7 cellular contexts compared by ENCODE assay signal in the genomic region with DNA sequence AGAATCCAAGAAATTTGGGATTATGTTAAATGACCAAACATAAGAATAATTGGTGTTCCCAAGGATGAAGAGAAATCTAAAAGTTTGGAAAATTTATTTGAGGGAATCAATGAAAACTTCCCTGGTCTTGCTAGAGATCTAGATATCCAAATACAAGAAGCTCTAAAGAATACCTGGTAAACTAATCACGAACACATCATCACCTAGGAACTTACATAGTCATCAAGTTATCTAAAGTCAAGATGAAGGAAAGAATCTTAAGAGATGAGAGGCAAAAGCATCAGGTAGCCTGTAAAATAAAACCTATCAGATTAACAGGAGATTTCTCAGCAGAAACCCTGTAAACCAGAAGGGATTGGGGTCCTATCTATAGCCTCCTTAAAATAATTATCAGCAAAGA.
"Had no signal": no experiment of that assay in that cellular context is flagged by ENCODE, and none has a peak within 500 bp of the region (broad histone marks: within the 10 kb centered on the region; RNA-seq: fewer than 3 reads in every experiment).

No MANE protein-coding gene starts in this region.

- FAIRE-seq: H1, H54, HTR-8/SVneo had no signal

- ATAC-seq: GM23338 had no signal

- DNase-seq: H9, HCEC 1CT, IMR-90 had no signal

- H3K4me3 ChIP-seq: GM23338 had no signal
